ENCODE assay signal across 1 cellular context in genomic region chr17:50491510-50491909, GRCh38.
TF ChIP-seq lines count a peak whose summit lies in the region.

No MANE protein-coding gene starts in this region.

TF ChIP-seq in K562, 482 proteins besides CTCF, POLR2A, EP300 and RAD21:
- TF ChIP-seq CEBPB (tag; IDR thresholded peaks at IDR 0.05) (0 out of 2 replicates have a peak, but pooled peaks have one; percentile 27), KLF13 (tag; IDR thresholded peaks at IDR 0.05; ENCODE audit: borderline replicate concordance, low read depth) (no peak), CEBPG (CRISPR knock-in tag; IDR thresholded peaks at IDR 0.05) (no peak), CEBPG (tag; conservative IDR thresholded peaks at IDR 0.05 in 1 of 2, IDR thresholded peaks at IDR 0.05 in 1 of 2) (peak; percentile 18 to 28; a peak in 2 of 4 replicates), DNMT1 (IDR thresholded peaks at IDR 0.05) (no peak)
